In the genomic region with DNA sequence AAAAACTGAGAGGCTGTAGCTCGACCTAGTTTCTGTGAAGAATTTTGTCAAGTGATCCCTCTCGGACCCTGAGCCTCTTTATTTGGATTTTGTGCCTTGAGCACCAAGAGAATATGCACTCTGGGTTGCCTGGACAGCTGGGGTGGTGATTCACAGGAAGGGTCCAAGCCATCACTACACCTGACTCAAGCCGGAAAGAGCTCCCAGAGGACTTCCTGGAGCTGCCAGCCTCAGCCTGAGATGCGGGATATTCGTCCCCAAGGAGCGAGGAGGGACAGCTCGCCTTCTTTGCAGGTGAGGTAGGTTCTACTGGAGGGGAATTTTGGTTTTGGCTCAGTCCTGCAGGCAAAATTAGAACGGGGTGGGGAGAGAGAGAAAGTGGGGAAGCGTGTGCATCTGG, we compare ENCODE assay signal across 12 cellular contexts.
DNase-seq lines count a peak whose midpoint lies in the region; ATAC-seq and TF ChIP-seq lines count a peak whose summit lies in the region.
"Had no signal": no experiment of that assay in that cellular context is flagged by ENCODE, and none has a peak within 500 bp of the region (broad histone marks: within the 10 kb centered on the region; RNA-seq: fewer than 3 reads in every experiment).

No MANE protein-coding gene starts in this region.

- no peaks in the 10 kb centered on the region for H3K9me2 ChIP-seq in neural cell (ENCODE audit: insufficient read depth, low read length)

- peak overlapping the region in 3 of 11 experiments; percentile 6 to 43 (median 16); a peak in 2 of 22 replicates for H3K9ac ChIP-seq in BLaER1 treated with 17β-estradiol and CSF1 and Interleukin-3, amounts not matched to agents 10 nM and 100 nM
- H3K9ac ChIP-seq in neural cell (ENCODE audit: low read length), result peak overlapping the region; percentile 74

- no peak overlapping the region for H3K27ac ChIP-seq in BLaER1 treated with 17β-estradiol and CSF1 and Interleukin-3, amounts not matched to agents 10 nM and 100 nM
- H3K27ac ChIP-seq in cingulate gyrus (ENCODE audit: low read depth, low read length), result peak overlapping the region; percentile 39
- peak overlapping the region; percentile 80 for H3K27ac ChIP-seq in neural cell (ENCODE audit: low read length)
- no peak overlapping the region for H3K27ac ChIP-seq in upper lobe of right lung

- peak overlapping the region in 1 of 10 experiments; percentile 1; a peak in 1 of 20 replicates for H3K4me3 ChIP-seq in BLaER1 treated with 17β-estradiol and CSF1 and Interleukin-3, amounts not matched to agents 10 nM and 100 nM
- H3K4me3 ChIP-seq in neural cell (ENCODE audit: low read length), result peak overlapping the region; percentile 93
- no peak overlapping the region for H3K4me3 ChIP-seq in upper lobe of right lung
- H3K4me3 ChIP-seq: GM23338 had no signal

- DNase-seq in HT1080 (ENCODE audit: low read depth) (peak; percentile 52), left cardiac atrium (no peak), DMS 273 (lab: John Stamatoyannopoulos, UW; ENCODE audit: unreplicated experiment) (no peak), upper lobe of right lung (no peak)
- DNase-seq: Caco-2; CD8-positive, alpha-beta memory T cell; H7 had no signal

- no peak overlapping the region for H2AFZ ChIP-seq in neural cell (ENCODE audit: low read depth, low read length)
- H2AFZ ChIP-seq: GM23338 had no signal

- H3F3A ChIP-seq in neural cell (ENCODE audit: insufficient read depth, low read length, poor library complexity, severe bottlenecking), result peaks cover 12% of the 10 kb centered on the region

- H3K36me3 ChIP-seq in BLaER1 treated with 17β-estradiol and CSF1 and Interleukin-3, amounts not matched to agents 10 nM and 100 nM, result peaks cover 0 to 9% (median 0%) of the 10 kb centered on the region in 11 experiments; a peak in 4 of 22 replicates
- H3K36me3 ChIP-seq in neural cell (ENCODE audit: insufficient read depth, low read length), result peaks cover 9% of the 10 kb centered on the region
- H3K36me3 ChIP-seq in upper lobe of right lung, result no peaks in the 10 kb centered on the region

- peaks cover 45% of the 10 kb centered on the region for H3K79me2 ChIP-seq in neural cell (replicated peaks; ENCODE audit: insufficient read depth, low read length)

- no peak for ATAC-seq in GM19395 (IDR thresholded peaks at IDR 0.05; ENCODE audit: unreplicated experiment)
- ATAC-seq in left cardiac atrium, result no peak
- no peak for ATAC-seq in upper lobe of right lung
- ATAC-seq: GM23338 had no signal

- H3K9me3 ChIP-seq in BLaER1 treated with 17β-estradiol and CSF1 and Interleukin-3, amounts not matched to agents 10 nM and 100 nM (replicated peaks in 1 of 11), result peaks cover 0 to 11% (median 0%) of the 10 kb centered on the region in 11 experiments; a peak in 6 of 22 replicates
- H3K9me3 ChIP-seq in neural cell (ENCODE audit: low read length) (no peaks in the 10 kb centered on the region), upper lobe of right lung (no peaks in the 10 kb centered on the region)
- H3K9me3 ChIP-seq: Caco-2 had no signal

- no peak for TF ChIP-seq EP300 in neural cell (conservative IDR thresholded peaks at IDR 0.05; ENCODE audit: poor library complexity, severe bottlenecking)

- no peak for TF ChIP-seq RAD21 in neural cell (conservative IDR thresholded peaks at IDR 0.05)

- peaks cover 21 to 84% (median 28%) of the 10 kb centered on the region in 11 experiments for H3K27me3 ChIP-seq in BLaER1 treated with 17β-estradiol and CSF1 and Interleukin-3, amounts not matched to agents 10 nM and 100 nM
- H3K27me3 ChIP-seq in neural cell (ENCODE audit: insufficient read depth, low read depth, low read length) (no peaks in the 10 kb centered on the region), upper lobe of right lung (peaks cover 52% of the 10 kb centered on the region)

- TF ChIP-seq CTCF in neural cell (IDR thresholded peaks at IDR 0.05; ENCODE audit: poor library complexity, severe bottlenecking) (no peak), upper lobe of right lung (IDR thresholded peaks at IDR 0.05) (no peak)

- peaks cover 0 to 61% (median 0%) of the 10 kb centered on the region in 11 experiments; a peak in 7 of 22 replicates for H4K20me1 ChIP-seq in BLaER1 treated with 17β-estradiol and CSF1 and Interleukin-3, amounts not matched to agents 10 nM and 100 nM
- H4K20me1 ChIP-seq in neural cell (ENCODE audit: insufficient read depth), result no peaks in the 10 kb centered on the region

- H3K4me2 ChIP-seq in BLaER1 treated with 17β-estradiol and CSF1 and Interleukin-3, amounts not matched to agents 10 nM and 100 nM, result peak overlapping the region in 10 of 11 experiments; percentile 10 to 98 (median 78); a peak in 18 of 22 replicates
- peak overlapping the region; percentile 76 for H3K4me2 ChIP-seq in neural cell (ENCODE audit: low read length)
- H3K4me2 ChIP-seq: GM23338 had no signal

- peaks cover 43 to 89% (median 78%) of the 10 kb centered on the region in 10 experiments for H3K4me1 ChIP-seq in BLaER1 treated with 17β-estradiol and CSF1 and Interleukin-3, amounts not matched to agents 10 nM and 100 nM
- no peaks in the 10 kb centered on the region for H3K4me1 ChIP-seq in upper lobe of right lung
- H3K4me1 ChIP-seq: Caco-2 had no signal

- intact Hi-C loops in left cardiac atrium (cut with DNase I) (no loop called here), upper lobe of right lung (cut with DNase I) (no loop called here)

TF ChIP-seq in neural cell, 6 proteins besides CTCF, POLR2A, EP300 and RAD21:
- TF ChIP-seq TAF1 (IDR thresholded peaks at IDR 0.05; ENCODE audit: low read depth) (no peak), MXI1 (conservative IDR thresholded peaks at IDR 0.05; ENCODE audit: poor library complexity, severe bottlenecking) (no peak)
TF ChIP-seq in neural cell: peak in this region for 0.

Comparison
In these comparisons a context has a peak if more than half of its experiments do, and no peak if none do; other contexts are left out.
1. H3K27ac ChIP-seq: peak in cingulate gyrus (single experiment) and neural cell (single experiment); none in BLaER1 treated with 17β-estradiol and CSF1 and Interleukin-3, amounts not matched to agents 10 nM and 100 nM (0 of 11) and upper lobe of right lung (single experiment).